In the genomic region with DNA sequence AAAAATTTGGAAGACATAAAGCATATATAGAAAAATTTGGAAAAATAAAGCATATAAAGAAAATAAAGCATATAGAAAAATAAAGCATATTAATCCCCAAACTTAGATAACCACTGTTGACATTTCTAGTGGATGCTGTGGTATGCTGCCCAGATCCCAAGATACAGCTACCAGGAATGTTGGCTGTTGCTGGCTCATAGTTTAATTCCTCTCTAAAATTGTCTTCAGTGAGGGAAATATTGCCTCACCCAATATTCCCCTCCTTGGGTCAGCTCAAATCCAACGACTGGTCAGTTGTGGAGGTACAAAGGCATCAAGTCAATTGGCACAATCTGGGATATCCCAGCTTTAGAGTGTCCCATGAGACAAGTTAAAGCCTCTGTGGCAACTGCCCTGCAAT, we compare ENCODE assay signal across 1 cellular context.
TF ChIP-seq lines count a peak whose summit lies in the region.

No MANE protein-coding gene starts in this region.

TF ChIP-seq in HCT116, 20 proteins besides CTCF, POLR2A, EP300 and RAD21 (continued from another document):
- TF ChIP-seq ZBTB33 (IDR thresholded peaks at IDR 0.05; ENCODE audit: extremely low read depth, insufficient replicate concordance, low read length) (no peak), EZH2phosphoT487 (IDR thresholded peaks at IDR 0.05; ENCODE audit: borderline replicate concordance) (no peak), EGR1 (IDR thresholded peaks at IDR 0.05; ENCODE audit: low read depth) (no peak), FOSL1 (IDR thresholded peaks at IDR 0.05; ENCODE audit: low read depth) (no peak), TCF7L2 (IDR thresholded peaks at IDR 0.05; ENCODE audit: borderline replicate concordance, extremely low read depth, insufficient read depth, insufficient read length) (no peak), SRF (IDR thresholded peaks at IDR 0.05; ENCODE audit: low read depth) (no peak)
